30 cellular contexts compared by ENCODE assay signal in the genomic region with DNA sequence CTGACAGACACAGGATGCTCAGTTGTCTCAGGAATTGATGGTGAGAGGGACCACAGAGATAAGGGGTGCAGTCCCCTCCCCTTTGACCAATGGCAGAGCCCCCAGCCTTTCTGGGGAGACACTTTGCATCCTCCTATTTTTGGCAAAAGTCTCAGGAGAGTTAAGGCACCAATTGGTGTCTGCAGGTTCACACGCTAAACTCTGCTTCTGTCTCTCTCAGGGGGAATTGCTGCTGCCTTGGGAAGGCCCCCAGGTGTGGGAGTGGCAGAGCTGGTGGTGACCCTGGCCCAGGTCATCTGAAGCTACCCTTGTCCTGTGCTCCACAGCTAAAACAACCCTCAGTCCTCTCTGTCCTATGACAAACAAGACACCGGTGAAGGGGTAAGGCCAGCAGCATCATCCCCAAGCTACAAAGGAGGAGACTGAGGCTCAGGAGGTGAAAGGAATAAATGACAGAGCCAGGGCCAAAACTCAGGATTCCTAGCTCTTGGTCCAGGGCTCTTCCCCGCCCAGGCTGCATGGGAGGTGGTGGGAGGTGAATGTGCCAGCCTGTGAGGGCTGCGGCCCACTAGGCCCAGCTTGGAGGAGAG. TPM values are rescaled to one million over a fixed set of nuclear protein-coding genes. Genes with fewer than 3 reads are reported as not detected.
"Had no signal": no experiment of that assay in that cellular context is flagged by ENCODE, and none has a peak within 500 bp of the region (broad histone marks: within the 10 kb centered on the region; RNA-seq: fewer than 3 reads in every experiment).

No MANE protein-coding gene starts in this region.

- H3K27ac ChIP-seq: adrenal gland, ascending aorta, cardiac muscle cell, left ventricle myocardium inferior, right lobe of liver, skin epidermis, thyroid gland, upper lobe of left lung had no signal

- H3K36me3 Mint-ChIP-seq: activated naive CD8-positive, alpha-beta T cell treated with anti-CD3 and anti-CD28 coated beads for 36 hours; brain; natural killer cell treated with Interleukin-12 subunit alpha and Interleukin-12 subunit beta and Interleukin-15 and Interleukin-18, amount 100 ng/mL, for 72 hours had no signal

- H3K36me3 ChIP-seq: adrenal gland, ascending aorta, cardiac muscle cell, left ventricle myocardium inferior, right lobe of liver, thyroid gland had no signal

- H3K27me3 Mint-ChIP-seq: activated naive CD8-positive, alpha-beta T cell treated with anti-CD3 and anti-CD28 coated beads for 36 hours had no signal

- DNase-seq: activated CD4-positive, alpha-beta T cell treated with anti-CD3 and anti-CD28 coated beads for 36 hours; activated CD4-positive, CD25-positive, alpha-beta regulatory T cell; activated CD8-positive, alpha-beta T cell treated with anti-CD3 and anti-CD28 coated beads, Interleukin-2, amount 10 ng/mL, durations not matched to agents 7 days and 5 days; activated naive CD4-positive, alpha-beta T cell; activated naive CD8-positive, alpha-beta T cell treated with anti-CD3 and anti-CD28 coated beads for 36 hours; activated T-cell treated with anti-CD3 and anti-CD28 coated beads, Interleukin-2, amount 50 U/mL, for 4 hours; adrenal gland; cerebellar nuclear complex; cortex of kidney; foreskin fibroblast; hypothalamus; left ventricle myocardium inferior; mesendoderm; stimulated activated CD4-positive, alpha-beta T cell treated with anti-CD3 and anti-CD28 coated beads, Interleukin-12 subunit alpha, Interleukin-12 subunit beta, amount 100 ng/mL, for 4 hours; stimulated activated CD4-positive, alpha-beta T cell treated with anti-CD3 and anti-CD28 coated beads, Interleukin-4, amount 100 ng/mL, for 1 hour; substantia nigra; thyroid gland; upper lobe of left lung had no signal

- H3K9me3 ChIP-seq: adrenal gland, ascending aorta, left ventricle myocardium inferior, right lobe of liver, thyroid gland, upper lobe of left lung had no signal

- ATAC-seq: activated CD4-positive, alpha-beta T cell treated with anti-CD3 and anti-CD28 coated beads for 36 hours; activated T-helper 17 cell treated with anti-CD3 and anti-CD28 coated beads, Interleukin-2, amount 50 U/mL, for 72 hours; esophagus mucosa had no signal

- H3K27ac Mint-ChIP-seq: activated CD4-positive, alpha-beta T cell treated with anti-CD3 and anti-CD28 coated beads for 36 hours; activated CD8-positive, alpha-beta T cell treated with anti-CD3 and anti-CD28 coated beads, Interleukin-2, amount 10 ng/mL, durations not matched to agents 7 days and 5 days; activated naive CD8-positive, alpha-beta T cell treated with anti-CD3 and anti-CD28 coated beads for 36 hours; activated T-helper 17 cell treated with anti-CD3 and anti-CD28 coated beads, Interleukin-2, amount 50 U/mL, for 72 hours; brain; natural killer cell treated with Interleukin-12 subunit alpha and Interleukin-12 subunit beta and Interleukin-15 and Interleukin-18, amount 100 ng/mL, for 72 hours; stimulated activated naive CD8-positive, alpha-beta T cell treated with anti-CD3 and anti-CD28 coated beads, Interleukin-15, Interleukin-2, amounts not matched to agents 100 ng/mL and 50 ng/mL, for 24 hours had no signal

- H3K4me3 Mint-ChIP-seq: activated CD4-positive, alpha-beta T cell treated with anti-CD3 and anti-CD28 coated beads for 36 hours; activated CD8-positive, alpha-beta T cell treated with anti-CD3 and anti-CD28 coated beads, Interleukin-2, amount 10 ng/mL, durations not matched to agents 7 days and 5 days; activated naive CD8-positive, alpha-beta T cell treated with anti-CD3 and anti-CD28 coated beads for 36 hours; activated T-cell treated with anti-CD3 and anti-CD28 coated beads, Interleukin-2, amount 50 U/mL, for 4 hours; activated T-helper 17 cell treated with anti-CD3 and anti-CD28 coated beads, Interleukin-2, amount 50 U/mL, for 72 hours; brain; natural killer cell treated with Interleukin-12 subunit alpha and Interleukin-12 subunit beta and Interleukin-15 and Interleukin-18, amount 100 ng/mL, for 72 hours; stimulated activated naive CD8-positive, alpha-beta T cell treated with anti-CD3 and anti-CD28 coated beads, Interleukin-15, Interleukin-2, amounts not matched to agents 100 ng/mL and 50 ng/mL, for 24 hours had no signal

- H3K27me3 ChIP-seq: ascending aorta, right lobe of liver, thyroid gland had no signal

- H3K9me3 Mint-ChIP-seq: activated naive CD8-positive, alpha-beta T cell treated with anti-CD3 and anti-CD28 coated beads for 36 hours; activated T-cell treated with anti-CD3 and anti-CD28 coated beads, Interleukin-2, amount 50 U/mL, for 4 hours; activated T-helper 17 cell treated with anti-CD3 and anti-CD28 coated beads, Interleukin-2, amount 50 U/mL, for 72 hours; natural killer cell treated with Interleukin-12 subunit alpha and Interleukin-12 subunit beta and Interleukin-15 and Interleukin-18, amount 100 ng/mL, for 72 hours; stimulated activated naive CD8-positive, alpha-beta T cell treated with anti-CD3 and anti-CD28 coated beads, Interleukin-15, Interleukin-2, amounts not matched to agents 100 ng/mL and 50 ng/mL, for 24 hours had no signal

- H3K4me1 ChIP-seq: adrenal gland, ascending aorta, right lobe of liver, thyroid gland, upper lobe of left lung had no signal

- H3K4me1 Mint-ChIP-seq: activated CD4-positive, alpha-beta T cell treated with anti-CD3 and anti-CD28 coated beads for 36 hours; activated T-helper 17 cell treated with anti-CD3 and anti-CD28 coated beads, Interleukin-2, amount 50 U/mL, for 72 hours; brain had no signal

- H3K4me3 ChIP-seq: adrenal gland, ascending aorta, cardiac muscle cell, left ventricle myocardium inferior, lung, right lobe of liver, skin epidermis, thyroid gland, upper lobe of left lung had no signal

RNA-seq across cellular contexts. Expression of a gene that starts 30.2 kb away (rescaled TPM):
- total RNA-seq: ascending aorta, cardiac muscle cell, mononuclear cell, osteoblast had no signal

RNA-seq across cellular contexts. Expression of a gene that starts 49.7 kb away (rescaled TPM):
- total RNA-seq: activated naive CD8-positive, alpha-beta T cell treated with anti-CD3 and anti-CD28 coated beads for 36 hours had no signal
